18 cellular contexts compared by ENCODE assay signal in genomic region chr6:104573372-104573771, GRCh38.
DNase-seq lines count a peak whose midpoint lies in the region; ATAC-seq, FAIRE-seq and TF ChIP-seq lines count a peak whose summit lies in the region.
"Had no signal": no experiment of that assay in that cellular context is flagged by ENCODE, and none has a peak within 500 bp of the region (broad histone marks: within the 10 kb centered on the region; RNA-seq: fewer than 3 reads in every experiment).

No MANE protein-coding gene starts in this region.

- DNase-seq in NCI-H2227 treated with DMSO at 0.1 percent for 48 hours (lab: John Stamatoyannopoulos, UW) (peak; percentile 10), endodermal cell (peak; percentile 44), HuH-7 (ENCODE audit: low spot score) (no peak), NCI-H128 (lab: John Stamatoyannopoulos, UW; ENCODE audit: unreplicated experiment) (no peak)
- DNase-seq: ACHN; AML-193; Caco-2; CD4-positive, alpha-beta T cell; GF-D8; GM23248 had no signal

- H3K4me1 ChIP-seq in endodermal cell (ENCODE audit: control insufficient read depth, insufficient read depth, low read length), result no peaks in the 10 kb centered on the region
- H3K4me1 ChIP-seq: Caco-2, HAP-1 had no signal

- H3K4me3 ChIP-seq in endodermal cell (ENCODE audit: low read length), result no peak overlapping the region
- H3K4me3 ChIP-seq: GM23248, HAP-1 had no signal

- peak; percentile 15 for FAIRE-seq in G401.6 (lab: Jason Lieb, UNC)
- FAIRE-seq: A204.1, D721Med, GM19239, HepG2 had no signal

- no peak overlapping the region for H3K27ac Mint-ChIP-seq in endodermal cell
- H3K27ac Mint-ChIP-seq: CD4-positive, alpha-beta T cell had no signal

- no peaks in the 10 kb centered on the region for H3K9me3 Mint-ChIP-seq in endodermal cell
- H3K9me3 Mint-ChIP-seq: CD4-positive, alpha-beta T cell had no signal

- WGBS in endodermal cell (ENCODE audit: insufficient coverage in 1 of 2, insufficient read length in 1 of 2), 2 experiments, result 89 to 100% methylated on average over 1 to 2 of the region's 2 CpGs

- H3K9ac ChIP-seq in endodermal cell (ENCODE audit: extremely low read depth, low read length, poor library complexity, severe bottlenecking), result no peak overlapping the region
- H3K9ac ChIP-seq: GM23248 had no signal

- TF ChIP-seq CTCF in endodermal cell (conservative IDR thresholded peaks at IDR 0.05), result no peak

- no peaks in the 10 kb centered on the region for H3K36me3 Mint-ChIP-seq in endodermal cell (ENCODE audit: low read depth)

- H3K9me3 ChIP-seq in endodermal cell (ENCODE audit: control insufficient read depth, low read length), result no peaks in the 10 kb centered on the region
- H3K9me3 ChIP-seq: Caco-2, HAP-1 had no signal

- H3K27me3 Mint-ChIP-seq in endodermal cell (ENCODE audit: insufficient read depth), result no peaks in the 10 kb centered on the region
- H3K27me3 Mint-ChIP-seq: CD4-positive, alpha-beta T cell had no signal

- ATAC-seq in GM21515 (IDR thresholded peaks at IDR 0.05; ENCODE audit: unreplicated experiment), result no peak
- ATAC-seq: HepG2 had no signal

- peaks cover 16% of the 10 kb centered on the region for H3K4me1 Mint-ChIP-seq in endodermal cell

- H3K27me3 ChIP-seq in endodermal cell (ENCODE audit: control insufficient read depth, insufficient read depth, low read length, poor library complexity, severe bottlenecking), result no peaks in the 10 kb centered on the region

- no peak overlapping the region for H3K4me3 Mint-ChIP-seq in endodermal cell
- H3K4me3 Mint-ChIP-seq: CD4-positive, alpha-beta T cell had no signal

- no peaks in the 10 kb centered on the region for H3K36me3 ChIP-seq in endodermal cell (ENCODE audit: control insufficient read depth, insufficient read depth, low read length)
- H3K36me3 ChIP-seq: HAP-1 had no signal

- H3K27ac ChIP-seq in endodermal cell (ENCODE audit: low read depth, low read length), result no peak overlapping the region
- H3K27ac ChIP-seq: C4-2B, GM23248 had no signal

Comparison
In these comparisons a context has a peak if more than half of its experiments do, and no peak if none do; other contexts are left out.
1. DNase-seq: peak in NCI-H2227 treated with DMSO at 0.1 percent for 48 hours (single experiment) and endodermal cell (single experiment); none in HuH-7 (single experiment) and NCI-H128 (single experiment).